In genomic region chr16:51150159-51150893, GRCh38 we compare ENCODE assay signal across 1 cellular context.
A peak's percentile ranks its signal among the peaks of the same experiment; 100 is the strongest.
TF ChIP-seq lines count a peak whose summit lies in the region.

No MANE protein-coding gene starts in this region.

TF ChIP-seq in H1, 55 proteins besides CTCF, POLR2A, EP300 and RAD21 (continued from another document):
- TF ChIP-seq SIRT6 (IDR thresholded peaks at IDR 0.05; ENCODE audit: low read length) (no peak), PHF8 (conservative IDR thresholded peaks at IDR 0.05; ENCODE audit: low read depth, low read length) (0 out of 2 replicates have a peak, but pooled peaks have one; percentile 10), JUN (IDR thresholded peaks at IDR 0.05; ENCODE audit: low read depth, low read length) (no peak), TCF12 (IDR thresholded peaks at IDR 0.05; ENCODE audit: low read depth, low read length) (no peak), TBP (IDR thresholded peaks at IDR 0.05; ENCODE audit: low read depth, low read length) (no peak), ASH2L (IDR thresholded peaks at IDR 0.05; ENCODE audit: low read length) (peak; percentile 41), ZNF274 (IDR thresholded peaks at IDR 0.05; ENCODE audit: borderline replicate concordance, extremely low read depth, low read length) (no peak), CREB1 (IDR thresholded peaks at IDR 0.05) (no peak)
- TF ChIP-seq, protein P1, sequence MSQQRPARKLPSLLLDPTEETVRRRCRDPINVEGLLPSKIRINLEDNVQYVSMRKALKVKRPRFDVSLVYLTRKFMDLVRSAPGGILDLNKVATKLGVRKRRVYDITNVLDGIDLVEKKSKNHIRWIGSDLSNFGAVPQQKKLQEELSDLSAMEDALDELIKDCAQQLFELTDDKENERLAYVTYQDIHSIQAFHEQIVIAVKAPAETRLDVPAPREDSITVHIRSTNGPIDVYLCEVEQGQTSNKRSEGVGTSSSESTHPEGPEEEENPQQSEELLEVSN (IDR thresholded peaks at IDR 0.05), result no peak
- TF ChIP-seq, protein P2, sequence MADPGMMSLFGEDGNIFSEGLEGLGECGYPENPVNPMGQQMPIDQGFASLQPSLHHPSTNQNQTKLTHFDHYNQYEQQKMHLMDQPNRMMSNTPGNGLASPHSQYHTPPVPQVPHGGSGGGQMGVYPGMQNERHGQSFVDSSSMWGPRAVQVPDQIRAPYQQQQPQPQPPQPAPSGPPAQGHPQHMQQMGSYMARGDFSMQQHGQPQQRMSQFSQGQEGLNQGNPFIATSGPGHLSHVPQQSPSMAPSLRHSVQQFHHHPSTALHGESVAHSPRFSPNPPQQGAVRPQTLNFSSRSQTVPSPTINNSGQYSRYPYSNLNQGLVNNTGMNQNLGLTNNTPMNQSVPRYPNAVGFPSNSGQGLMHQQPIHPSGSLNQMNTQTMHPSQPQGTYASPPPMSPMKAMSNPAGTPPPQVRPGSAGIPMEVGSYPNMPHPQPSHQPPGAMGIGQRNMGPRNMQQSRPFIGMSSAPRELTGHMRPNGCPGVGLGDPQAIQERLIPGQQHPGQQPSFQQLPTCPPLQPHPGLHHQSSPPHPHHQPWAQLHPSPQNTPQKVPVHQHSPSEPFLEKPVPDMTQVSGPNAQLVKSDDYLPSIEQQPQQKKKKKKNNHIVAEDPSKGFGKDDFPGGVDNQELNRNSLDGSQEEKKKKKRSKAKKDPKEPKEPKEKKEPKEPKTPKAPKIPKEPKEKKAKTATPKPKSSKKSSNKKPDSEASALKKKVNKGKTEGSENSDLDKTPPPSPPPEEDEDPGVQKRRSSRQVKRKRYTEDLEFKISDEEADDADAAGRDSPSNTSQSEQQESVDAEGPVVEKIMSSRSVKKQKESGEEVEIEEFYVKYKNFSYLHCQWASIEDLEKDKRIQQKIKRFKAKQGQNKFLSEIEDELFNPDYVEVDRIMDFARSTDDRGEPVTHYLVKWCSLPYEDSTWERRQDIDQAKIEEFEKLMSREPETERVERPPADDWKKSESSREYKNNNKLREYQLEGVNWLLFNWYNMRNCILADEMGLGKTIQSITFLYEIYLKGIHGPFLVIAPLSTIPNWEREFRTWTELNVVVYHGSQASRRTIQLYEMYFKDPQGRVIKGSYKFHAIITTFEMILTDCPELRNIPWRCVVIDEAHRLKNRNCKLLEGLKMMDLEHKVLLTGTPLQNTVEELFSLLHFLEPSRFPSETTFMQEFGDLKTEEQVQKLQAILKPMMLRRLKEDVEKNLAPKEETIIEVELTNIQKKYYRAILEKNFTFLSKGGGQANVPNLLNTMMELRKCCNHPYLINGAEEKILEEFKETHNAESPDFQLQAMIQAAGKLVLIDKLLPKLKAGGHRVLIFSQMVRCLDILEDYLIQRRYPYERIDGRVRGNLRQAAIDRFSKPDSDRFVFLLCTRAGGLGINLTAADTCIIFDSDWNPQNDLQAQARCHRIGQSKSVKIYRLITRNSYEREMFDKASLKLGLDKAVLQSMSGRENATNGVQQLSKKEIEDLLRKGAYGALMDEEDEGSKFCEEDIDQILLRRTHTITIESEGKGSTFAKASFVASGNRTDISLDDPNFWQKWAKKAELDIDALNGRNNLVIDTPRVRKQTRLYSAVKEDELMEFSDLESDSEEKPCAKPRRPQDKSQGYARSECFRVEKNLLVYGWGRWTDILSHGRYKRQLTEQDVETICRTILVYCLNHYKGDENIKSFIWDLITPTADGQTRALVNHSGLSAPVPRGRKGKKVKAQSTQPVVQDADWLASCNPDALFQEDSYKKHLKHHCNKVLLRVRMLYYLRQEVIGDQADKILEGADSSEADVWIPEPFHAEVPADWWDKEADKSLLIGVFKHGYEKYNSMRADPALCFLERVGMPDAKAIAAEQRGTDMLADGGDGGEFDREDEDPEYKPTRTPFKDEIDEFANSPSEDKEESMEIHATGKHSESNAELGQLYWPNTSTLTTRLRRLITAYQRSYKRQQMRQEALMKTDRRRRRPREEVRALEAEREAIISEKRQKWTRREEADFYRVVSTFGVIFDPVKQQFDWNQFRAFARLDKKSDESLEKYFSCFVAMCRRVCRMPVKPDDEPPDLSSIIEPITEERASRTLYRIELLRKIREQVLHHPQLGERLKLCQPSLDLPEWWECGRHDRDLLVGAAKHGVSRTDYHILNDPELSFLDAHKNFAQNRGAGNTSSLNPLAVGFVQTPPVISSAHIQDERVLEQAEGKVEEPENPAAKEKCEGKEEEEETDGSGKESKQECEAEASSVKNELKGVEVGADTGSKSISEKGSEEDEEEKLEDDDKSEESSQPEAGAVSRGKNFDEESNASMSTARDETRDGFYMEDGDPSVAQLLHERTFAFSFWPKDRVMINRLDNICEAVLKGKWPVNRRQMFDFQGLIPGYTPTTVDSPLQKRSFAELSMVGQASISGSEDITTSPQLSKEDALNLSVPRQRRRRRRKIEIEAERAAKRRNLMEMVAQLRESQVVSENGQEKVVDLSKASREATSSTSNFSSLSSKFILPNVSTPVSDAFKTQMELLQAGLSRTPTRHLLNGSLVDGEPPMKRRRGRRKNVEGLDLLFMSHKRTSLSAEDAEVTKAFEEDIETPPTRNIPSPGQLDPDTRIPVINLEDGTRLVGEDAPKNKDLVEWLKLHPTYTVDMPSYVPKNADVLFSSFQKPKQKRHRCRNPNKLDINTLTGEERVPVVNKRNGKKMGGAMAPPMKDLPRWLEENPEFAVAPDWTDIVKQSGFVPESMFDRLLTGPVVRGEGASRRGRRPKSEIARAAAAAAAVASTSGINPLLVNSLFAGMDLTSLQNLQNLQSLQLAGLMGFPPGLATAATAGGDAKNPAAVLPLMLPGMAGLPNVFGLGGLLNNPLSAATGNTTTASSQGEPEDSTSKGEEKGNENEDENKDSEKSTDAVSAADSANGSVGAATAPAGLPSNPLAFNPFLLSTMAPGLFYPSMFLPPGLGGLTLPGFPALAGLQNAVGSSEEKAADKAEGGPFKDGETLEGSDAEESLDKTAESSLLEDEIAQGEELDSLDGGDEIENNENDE (IDR thresholded peaks at IDR 0.05; ENCODE audit: insufficient replicate concordance, low read length), result no peak
TF ChIP-seq in H1: peak in this region for 3.
